ENCODE assay signal across 8 cellular contexts in genomic region chr11:75873417-75874148, GRCh38.
A peak's percentile ranks its signal among the peaks of the same experiment; 100 is the strongest.
DNase-seq lines count a peak whose midpoint lies in the region; ATAC-seq and TF ChIP-seq lines count a peak whose summit lies in the region.

No MANE protein-coding gene starts in this region.

- H3K4me3 ChIP-seq in KMS-11 (IDR thresholded peaks at IDR 0.05; ENCODE audit: insufficient read depth, low read depth, low read length), result no peak overlapping the region
- no peak overlapping the region for H3K4me3 ChIP-seq in effector memory CD4-positive, alpha-beta T cell (ENCODE audit: insufficient read depth, low read depth, low read length, poor library complexity, severe bottlenecking)

- TF ChIP-seq CTCF in KMS-11 (conservative IDR thresholded peaks at IDR 0.05; ENCODE audit: low read depth, low read length) (no peak), nephron progenitor cell (IDR thresholded peaks at IDR 0.05) (no peak)

- H4K20me1 ChIP-seq in KMS-11 (ENCODE audit: insufficient read depth), result no peaks in the 10 kb centered on the region

- peaks cover 10% of the 10 kb centered on the region for H3K4me1 Mint-ChIP-seq in nephron progenitor cell

- peaks cover 24% of the 10 kb centered on the region for H3K4me1 ChIP-seq in KMS-11 (ENCODE audit: low read depth, poor library complexity, severe bottlenecking)
- no peaks in the 10 kb centered on the region for H3K4me1 ChIP-seq in effector memory CD4-positive, alpha-beta T cell (ENCODE audit: control insufficient read depth, insufficient read depth, low read length, poor library complexity, severe bottlenecking)

- peaks cover under 1% of the 10 kb centered on the region for H3K36me3 Mint-ChIP-seq in nephron progenitor cell (ENCODE audit: low read depth)

- no peaks in the 10 kb centered on the region for H3K27me3 Mint-ChIP-seq in nephron progenitor cell (ENCODE audit: low read depth, poor library complexity)

- no peak overlapping the region for H3K27ac ChIP-seq in KMS-11
- H3K27ac ChIP-seq in effector memory CD4-positive, alpha-beta T cell (ENCODE audit: insufficient read depth, low read length, poor library complexity, severe bottlenecking), result no peak overlapping the region

- H3K79me2 ChIP-seq in KMS-11 (ENCODE audit: insufficient read depth, low read depth), result no peaks in the 10 kb centered on the region

- peak; percentile 19 for DNase-seq in kidney tubule cell (ENCODE audit: low spot score)
- DNase-seq in activated gamma-delta T cell (lab: John Stamatoyannopoulos, UW), result no peak
- no peak for DNase-seq in nephron progenitor cell
- no peak for DNase-seq in activated naive CD4-positive, alpha-beta T cell (lab: John Stamatoyannopoulos, UW)
- no peak for DNase-seq in effector memory CD4-positive, alpha-beta T cell

- H2AFZ ChIP-seq in KMS-11 (ENCODE audit: low read depth), result no peak overlapping the region

- peak; percentile 80 for ATAC-seq in GM18511 (IDR thresholded peaks at IDR 0.05; ENCODE audit: unreplicated experiment)
- ATAC-seq in GM21717 (IDR thresholded peaks at IDR 0.05; ENCODE audit: unreplicated experiment), result peak; percentile 67

- peak overlapping the region; percentile 53 for H3K4me2 ChIP-seq in KMS-11

- no peaks in the 10 kb centered on the region for H3K36me3 ChIP-seq in KMS-11 (ENCODE audit: insufficient read depth)
- no peaks in the 10 kb centered on the region for H3K36me3 ChIP-seq in effector memory CD4-positive, alpha-beta T cell (ENCODE audit: control insufficient read depth, insufficient read depth, low read length)

- no peaks in the 10 kb centered on the region for H3K27me3 ChIP-seq in KMS-11 (ENCODE audit: insufficient read depth, low read depth)
- H3K27me3 ChIP-seq in effector memory CD4-positive, alpha-beta T cell (replicated peaks; ENCODE audit: control insufficient read depth, insufficient read depth, low read length, poor library complexity, severe bottlenecking), result no peaks in the 10 kb centered on the region

- H3K4me3 Mint-ChIP-seq in nephron progenitor cell, result no peak overlapping the region

- H3K9ac ChIP-seq in KMS-11, result no peak overlapping the region

- peaks cover under 1% of the 10 kb centered on the region for H3K9me3 Mint-ChIP-seq in nephron progenitor cell

- no peak overlapping the region for H3K27ac Mint-ChIP-seq in nephron progenitor cell

- H3K9me3 ChIP-seq in effector memory CD4-positive, alpha-beta T cell (ENCODE audit: control insufficient read depth, low read length), result no peaks in the 10 kb centered on the region
